In genomic region chr12:80892597-80893445, GRCh38 we compare ENCODE assay signal across 17 cellular contexts. TPM values are rescaled to one million over a fixed set of nuclear protein-coding genes. Genes with fewer than 3 reads are reported as not detected.
DNase-seq lines count a peak whose midpoint lies in the region; ATAC-seq, FAIRE-seq and TF ChIP-seq lines count a peak whose summit lies in the region.
"Had no signal": no experiment of that assay in that cellular context is flagged by ENCODE, and none has a peak within 500 bp of the region (broad histone marks: within the 10 kb centered on the region; RNA-seq: fewer than 3 reads in every experiment).

No MANE protein-coding gene starts in this region.

- CTCF ChIA-PET in RWPE1 (lab: Yijun Ruan, JAX): no interaction called here

- H3K27me3 ChIP-seq in smooth muscle cell (ENCODE audit: low read depth) (no peaks in the 10 kb centered on the region), brain microvascular endothelial cell (replicated peaks) (no peaks in the 10 kb centered on the region)

- H3K9me3 Mint-ChIP-seq in HFFc6: no peaks in the 10 kb centered on the region

- no peak overlapping the region for H2AFZ ChIP-seq in smooth muscle cell (ENCODE audit: low read depth)

- peak overlapping the region; percentile 64 for H3K27ac Mint-ChIP-seq in HFFc6
- H3K27ac Mint-ChIP-seq: stimulated activated naive CD8-positive, alpha-beta T cell treated with anti-CD3 and anti-CD28 coated beads, Interleukin-15, amount 100 ng/mL, for 72 hours had no signal

- no peak for TF ChIP-seq CTCF in HFFc6 (IDR thresholded peaks at IDR 0.05)
- no peak for TF ChIP-seq CTCF in smooth muscle cell (IDR thresholded peaks at IDR 0.05; ENCODE audit: borderline replicate concordance, insufficient read depth, poor library complexity, severe bottlenecking)
- no peak for TF ChIP-seq CTCF in brain microvascular endothelial cell (IDR thresholded peaks at IDR 0.05; ENCODE audit: low read depth, low read length, missing control alignments)
- TF ChIP-seq CTCF in RWPE1 (conservative IDR thresholded peaks at IDR 0.05; ENCODE audit: low read depth): no peak

- H3K27ac ChIP-seq in smooth muscle cell (ENCODE audit: low read depth): no peak overlapping the region
- H3K27ac ChIP-seq in brain microvascular endothelial cell: no peak overlapping the region
- H3K27ac ChIP-seq in RWPE1: no peak overlapping the region

- ATAC-seq in GM18508 (IDR thresholded peaks at IDR 0.05; ENCODE audit: insufficient read depth, unreplicated experiment): peak; percentile 54
- ATAC-seq: SK-N-SH treated with all-trans-retinoic acid at 6 μM for 48 hours; stimulated activated naive CD8-positive, alpha-beta T cell treated with anti-CD3 and anti-CD28 coated beads, Interleukin-15, amount 100 ng/mL, for 72 hours had no signal

- peak overlapping the region; percentile 23; the same call in 1 of the 2 replicates for H3K4me3 Mint-ChIP-seq in HFFc6
- H3K4me3 Mint-ChIP-seq: stimulated activated naive CD8-positive, alpha-beta T cell treated with anti-CD3 and anti-CD28 coated beads, Interleukin-15, amount 100 ng/mL, for 72 hours had no signal

- H3K9me3 ChIP-seq in smooth muscle cell (replicated peaks; ENCODE audit: low read depth): no peaks in the 10 kb centered on the region
- H3K9me3 ChIP-seq: Caco-2 had no signal

- no peak for TF ChIP-seq POLR2A in GM12891 (IDR thresholded peaks at IDR 0.05; ENCODE audit: low read depth, low read length)

- H3K36me3 ChIP-seq in smooth muscle cell (ENCODE audit: low read depth) (no peaks in the 10 kb centered on the region), brain microvascular endothelial cell (replicated peaks) (no peaks in the 10 kb centered on the region)

- peaks cover 41% of the 10 kb centered on the region for H3K4me1 Mint-ChIP-seq in HFFc6 (ENCODE audit: low read depth)
- H3K4me1 Mint-ChIP-seq: stimulated activated naive CD8-positive, alpha-beta T cell treated with anti-CD3 and anti-CD28 coated beads, Interleukin-15, amount 100 ng/mL, for 72 hours had no signal

- in situ Hi-C loops in brain microvascular endothelial cell (cut with HindIII; ENCODE audit: low pct_ligation_motif_present, low sequenced_read_pairs): no loop called here

- FAIRE-seq in GM12891 (lab: Jason Lieb, UNC): no peak

- peaks cover 13% of the 10 kb centered on the region; the same call in 1 of the 2 replicates for H3K36me3 Mint-ChIP-seq in HFFc6 (ENCODE audit: low read depth)

- no peaks in the 10 kb centered on the region for H3F3A ChIP-seq in smooth muscle cell (ENCODE audit: low read depth)

- no peaks in the 10 kb centered on the region for H3K79me2 ChIP-seq in smooth muscle cell (ENCODE audit: low read depth)

- DNase-seq in HFFc6 (peak; percentile 61), RPMI7951 (ENCODE audit: low read depth) (peak; percentile 1), smooth muscle cell (lab: John Stamatoyannopoulos, UW; ENCODE audit: unreplicated experiment) (no peak), GM12891 (ENCODE audit: insufficient read length, low spot score) (no peak), brain microvascular endothelial cell (no peak), RWPE1 (ENCODE audit: low spot score) (no peak)
- DNase-seq: activated T-cell treated with anti-CD3 and anti-CD28 coated beads, Interleukin-2, amount 50 U/mL, for 1 hour; anterior cingulate cortex; Caco-2; mesenchymal stem cell; NCI-H1436; NCI-H82; posterior cingulate gyrus; stimulated activated CD4-positive, alpha-beta T cell treated with anti-CD3 and anti-CD28 coated beads, Interleukin-4, amount 100 ng/mL, for 24 hours; stimulated activated naive CD8-positive, alpha-beta T cell treated with anti-CD3 and anti-CD28 coated beads, Interleukin-15, amount 100 ng/mL, for 72 hours had no signal

- no peak overlapping the region for H3K4me3 ChIP-seq in smooth muscle cell
- no peak overlapping the region for H3K4me3 ChIP-seq in brain microvascular endothelial cell (ENCODE audit: low read depth, low read length)

- no peaks in the 10 kb centered on the region for H4K20me1 ChIP-seq in smooth muscle cell (ENCODE audit: low read depth)

- WGBS in smooth muscle cell (ENCODE audit: low lambda C conversion rate): 35% methylated on average over 7 of the region's 7 CpGs

- no peaks in the 10 kb centered on the region for H3K27me3 Mint-ChIP-seq in HFFc6 (ENCODE audit: insufficient read depth)
- H3K27me3 Mint-ChIP-seq: stimulated activated naive CD8-positive, alpha-beta T cell treated with anti-CD3 and anti-CD28 coated beads, Interleukin-15, amount 100 ng/mL, for 72 hours had no signal

- no peak overlapping the region for H3K9ac ChIP-seq in smooth muscle cell (ENCODE audit: low read depth)

- POLR2A ChIA-PET in RWPE1 (lab: Yijun Ruan, JAX; ENCODE audit: low non-redundant PET): no interaction called here

- H3K4me1 ChIP-seq in smooth muscle cell (ENCODE audit: low read depth): no peaks in the 10 kb centered on the region
- H3K4me1 ChIP-seq: Caco-2 had no signal

- peak overlapping the region; percentile 33 for H3K4me2 ChIP-seq in smooth muscle cell

TF ChIP-seq in GM12891, 5 proteins besides CTCF, POLR2A, EP300 and RAD21:
- no peak for TF ChIP-seq TAF1 (IDR thresholded peaks at IDR 0.05; ENCODE audit: low read depth, low read length)
- no peak for TF ChIP-seq POU2F2 (IDR thresholded peaks at IDR 0.05; ENCODE audit: low read depth, low read length)
- TF ChIP-seq PAX5 (IDR thresholded peaks at IDR 0.05; ENCODE audit: insufficient read depth, low read length, severe bottlenecking): no peak
- no peak for TF ChIP-seq POLR2AphosphoS5 (IDR thresholded peaks at IDR 0.05; ENCODE audit: low read depth, low read length)
- TF ChIP-seq SPI1 (IDR thresholded peaks at IDR 0.05; ENCODE audit: low read depth, low read length): no peak
TF ChIP-seq in GM12891: peak in this region for 0.

RNA-seq across cellular contexts. Expression of gene LIN7A, which starts 44.9 kb away (rescaled TPM):
- 10 to 100 TPM; 13.4 to 24.2 (median 23.0) TPM for total RNA-seq in HFFc6 (2021; fragmentation: NEBNext Ultra II Directional; extraction: Animal tissue kit (Norgen Biotek cat#: 25700))
- total RNA-seq in RPMI7951 (2014; rRNA removed; shearing (Covaris generic)): under 0.01 TPM in 1 of 2 replicates, not detected in the other
- 3.2 and 3.8 TPM in 2 replicates for total RNA-seq in smooth muscle cell
- 2.0 and 2.2 TPM in 2 replicates for polyA plus RNA-seq in smooth muscle cell
- 1.2 TPM for polyA plus RNA-seq in GM12891 (2012; ENCODE audit: low read depth, missing spikeins)

Comparison
In these comparisons a context has a peak if more than half of its experiments do, and no peak if none do; other contexts are left out.
1. DNase-seq: peak in HFFc6 (single experiment) and RPMI7951 (single experiment); none in smooth muscle cell (single experiment), GM12891 (single experiment), brain microvascular endothelial cell (single experiment) and RWPE1 (single experiment).